In the genomic region with DNA sequence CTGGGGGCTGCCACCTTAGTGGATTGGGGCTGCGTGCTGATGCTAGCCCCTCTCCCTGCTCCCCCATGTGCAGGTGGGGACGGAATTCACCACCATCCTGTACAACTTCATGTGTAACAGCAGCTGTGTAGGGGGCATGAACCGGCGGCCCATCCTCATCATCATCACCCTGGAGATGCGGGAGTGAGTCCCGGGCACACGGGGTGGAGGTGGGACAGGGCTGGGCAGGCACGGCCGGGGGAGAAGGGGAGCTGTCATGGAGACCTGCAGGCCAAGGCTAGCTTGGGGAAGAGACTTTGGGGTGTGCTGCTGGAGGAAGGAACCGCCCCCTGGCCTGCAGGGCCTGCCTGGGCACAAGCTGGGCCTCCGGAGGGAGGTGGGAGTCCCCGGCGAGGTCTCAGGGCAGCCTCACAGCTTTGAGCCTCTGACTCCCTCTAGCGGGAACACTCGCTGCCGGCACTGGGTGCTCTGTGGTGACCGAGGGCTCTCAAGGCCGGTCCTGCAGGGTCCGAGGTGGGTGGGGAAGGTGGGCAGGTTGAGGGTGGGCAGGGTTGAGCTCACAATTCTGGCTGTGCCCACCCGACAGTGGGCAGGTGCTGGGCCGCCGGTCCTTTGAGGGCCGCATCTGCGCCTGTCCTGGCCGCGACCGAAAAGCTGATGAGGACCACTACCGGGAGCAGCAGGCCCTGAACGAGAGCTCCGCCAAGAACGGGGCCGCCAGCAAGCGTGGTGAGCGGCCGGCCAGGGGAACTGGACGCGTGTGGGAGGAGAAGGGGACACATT, we compare ENCODE assay signal across 1 cellular context.
TF ChIP-seq lines count a peak whose summit lies in the region.

No MANE protein-coding gene starts in this region.

TF ChIP-seq in H1, 55 proteins besides CTCF, POLR2A, EP300 and RAD21 (continued from another document):
- TF ChIP-seq, protein P1, sequence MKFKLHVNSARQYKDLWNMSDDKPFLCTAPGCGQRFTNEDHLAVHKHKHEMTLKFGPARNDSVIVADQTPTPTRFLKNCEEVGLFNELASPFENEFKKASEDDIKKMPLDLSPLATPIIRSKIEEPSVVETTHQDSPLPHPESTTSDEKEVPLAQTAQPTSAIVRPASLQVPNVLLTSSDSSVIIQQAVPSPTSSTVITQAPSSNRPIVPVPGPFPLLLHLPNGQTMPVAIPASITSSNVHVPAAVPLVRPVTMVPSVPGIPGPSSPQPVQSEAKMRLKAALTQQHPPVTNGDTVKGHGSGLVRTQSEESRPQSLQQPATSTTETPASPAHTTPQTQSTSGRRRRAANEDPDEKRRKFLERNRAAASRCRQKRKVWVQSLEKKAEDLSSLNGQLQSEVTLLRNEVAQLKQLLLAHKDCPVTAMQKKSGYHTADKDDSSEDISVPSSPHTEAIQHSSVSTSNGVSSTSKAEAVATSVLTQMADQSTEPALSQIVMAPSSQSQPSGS (IDR thresholded peaks at IDR 0.05; ENCODE audit: low read length): no peak
- TF ChIP-seq SIN3A (conservative IDR thresholded peaks at IDR 0.05 in 1 of 2, IDR thresholded peaks at IDR 0.05 in 1 of 2; ENCODE audit: low read depth in 1 of 2, low read length in 2 of 2) (no peak), TEAD4 (IDR thresholded peaks at IDR 0.05; ENCODE audit: low read depth, low read length) (no peak), KDM4A (IDR thresholded peaks at IDR 0.05; ENCODE audit: low read depth, low read length, severe bottlenecking) (no peak), JUN (IDR thresholded peaks at IDR 0.05; ENCODE audit: low read depth, low read length) (no peak), POLR2AphosphoS5 (IDR thresholded peaks at IDR 0.05; ENCODE audit: low read depth, low read length) (0 out of 2 replicates have a peak, but pooled peaks have one; percentile 7), BACH1 (IDR thresholded peaks at IDR 0.05; ENCODE audit: low read length) (no peak), SP1 (IDR thresholded peaks at IDR 0.05; ENCODE audit: low read depth, low read length) (no peak)
